ENCODE assay signal across 15 cellular contexts in genomic region chr17:1471931-1472727, GRCh38.
"Had no signal": no experiment of that assay in that cellular context is flagged by ENCODE, and none has a peak within 500 bp of the region (broad histone marks: within the 10 kb centered on the region; RNA-seq: fewer than 3 reads in every experiment).

No MANE protein-coding gene starts in this region.

- H3K27ac Mint-ChIP-seq: activated CD4-positive, alpha-beta T cell treated with anti-CD3 and anti-CD28 coated beads for 36 hours; activated naive CD4-positive, alpha-beta T cell treated with anti-CD3 and anti-CD28 coated beads, Interleukin-2, amount 10 ng/mL, durations not matched to agents 7 days and 5 days; activated T-helper 17 cell treated with anti-CD3 and anti-CD28 coated beads, Interleukin-2, amount 50 U/mL, for 72 hours; immature natural killer cell had no signal

- DNase-seq: activated CD4-positive, alpha-beta T cell treated with anti-CD3 and anti-CD28 coated beads for 36 hours; activated CD8-positive, alpha-beta memory T cell treated with anti-CD3 and anti-CD28 coated beads for 24 hours; activated naive CD4-positive, alpha-beta T cell treated with anti-CD3 and anti-CD28 coated beads, Interleukin-2, amount 10 ng/mL, durations not matched to agents 7 days and 5 days; activated T-cell treated with anti-CD3 and anti-CD28 coated beads for 4 hours; central memory CD4-positive, alpha-beta T cell; effector memory CD8-positive, alpha-beta T cell; immature natural killer cell; naive B cell; nucleus accumbens had no signal

- H3K27me3 ChIP-seq: thyroid gland had no signal

- ATAC-seq: activated CD4-positive, alpha-beta T cell treated with anti-CD3 and anti-CD28 coated beads for 36 hours; activated T-helper 17 cell treated with anti-CD3 and anti-CD28 coated beads, Interleukin-2, amount 50 U/mL, for 72 hours; effector memory CD8-positive, alpha-beta T cell had no signal

- H3K9me3 ChIP-seq: thyroid gland had no signal

- H3K27ac ChIP-seq: skin epidermis, thyroid gland, VCaP had no signal

- H3K4me3 Mint-ChIP-seq: activated CD4-positive, alpha-beta T cell treated with anti-CD3 and anti-CD28 coated beads for 36 hours; activated naive CD4-positive, alpha-beta T cell treated with anti-CD3 and anti-CD28 coated beads, Interleukin-2, amount 10 ng/mL, durations not matched to agents 7 days and 5 days; activated T-helper 17 cell treated with anti-CD3 and anti-CD28 coated beads, Interleukin-2, amount 50 U/mL, for 72 hours; effector memory CD8-positive, alpha-beta T cell; immature natural killer cell had no signal

- FAIRE-seq: urothelium cell line had no signal

- H3K4me3 ChIP-seq: lung, skin epidermis, thyroid gland had no signal

- H3K9me3 Mint-ChIP-seq: activated T-helper 17 cell treated with anti-CD3 and anti-CD28 coated beads, Interleukin-2, amount 50 U/mL, for 72 hours; effector memory CD8-positive, alpha-beta T cell; immature natural killer cell; naive B cell had no signal

- H3K27me3 Mint-ChIP-seq: activated CD4-positive, alpha-beta T cell treated with anti-CD3 and anti-CD28 coated beads for 36 hours; activated T-helper 17 cell treated with anti-CD3 and anti-CD28 coated beads, Interleukin-2, amount 50 U/mL, for 72 hours; effector memory CD8-positive, alpha-beta T cell; naive B cell had no signal

- H3K4me1 Mint-ChIP-seq: immature natural killer cell had no signal
